In genomic region chr12:87302126-87302732, GRCh38 we compare ENCODE assay signal across 13 cellular contexts.
DNase-seq lines count a peak whose midpoint lies in the region; ATAC-seq and TF ChIP-seq lines count a peak whose summit lies in the region.
"Had no signal": no experiment of that assay in that cellular context is flagged by ENCODE, and none has a peak within 500 bp of the region (broad histone marks: within the 10 kb centered on the region; RNA-seq: fewer than 3 reads in every experiment).

No MANE protein-coding gene starts in this region.

- H3K27me3 ChIP-seq in GM23248 (replicated peaks; ENCODE audit: insufficient read depth) (no peaks in the 10 kb centered on the region), MM.1S (replicated peaks; ENCODE audit: insufficient read depth, low read length) (no peaks in the 10 kb centered on the region), ascending aorta (no peaks in the 10 kb centered on the region)
- H3K27me3 ChIP-seq: BLaER1 treated with 17β-estradiol and CSF1 and Interleukin-3, amounts not matched to agents 10 nM and 100 nM had no signal

- no peaks in the 10 kb centered on the region for H3K9me3 ChIP-seq in GM23248 (ENCODE audit: low read depth)
- H3K9me3 ChIP-seq in MM.1S (replicated peaks; ENCODE audit: insufficient read depth, low read length), result no peaks in the 10 kb centered on the region
- no peaks in the 10 kb centered on the region for H3K9me3 ChIP-seq in ascending aorta
- H3K9me3 ChIP-seq: BLaER1 treated with 17β-estradiol and CSF1 and Interleukin-3, amounts not matched to agents 10 nM and 100 nM; HAP-1 had no signal

- intact Hi-C loops in ascending aorta (cut with DNase I), result no loop called here

- H3K79me2 ChIP-seq in GM23248 (ENCODE audit: insufficient read depth) (no peaks in the 10 kb centered on the region), MM.1S (ENCODE audit: low read length) (no peaks in the 10 kb centered on the region)

- TF ChIP-seq CTCF in omental fat pad (IDR thresholded peaks at IDR 0.05), result no peak
- TF ChIP-seq CTCF in MM.1S (IDR thresholded peaks at IDR 0.05; ENCODE audit: low read length), result no peak
- TF ChIP-seq CTCF in ascending aorta (IDR thresholded peaks at IDR 0.05), result no peak

- H2AFZ ChIP-seq in GM23248 (no peak overlapping the region), MM.1S (ENCODE audit: low read length) (no peak overlapping the region)

- in situ Hi-C loops in GM23248 (cut with MboI), result no loop called here

- H3K4me2 ChIP-seq in GM23248 (ENCODE audit: unreplicated experiment) (peak overlapping the region; percentile 28), MM.1S (ENCODE audit: low read depth, low read length) (no peak overlapping the region)
- H3K4me2 ChIP-seq: BLaER1 treated with 17β-estradiol and CSF1 and Interleukin-3, amounts not matched to agents 10 nM and 100 nM had no signal

- H3F3A ChIP-seq in GM23248 (ENCODE audit: insufficient read depth), result no peaks in the 10 kb centered on the region
- H3F3A ChIP-seq in MM.1S (ENCODE audit: insufficient read depth, low read length), result no peaks in the 10 kb centered on the region

- H3K9me2 ChIP-seq in GM23248 (ENCODE audit: insufficient read depth) (no peaks in the 10 kb centered on the region), MM.1S (replicated peaks; ENCODE audit: insufficient read depth, low read length) (no peaks in the 10 kb centered on the region)

- H4K20me1 ChIP-seq in GM23248 (ENCODE audit: insufficient read depth) (no peaks in the 10 kb centered on the region), MM.1S (ENCODE audit: insufficient read depth, low read length) (no peaks in the 10 kb centered on the region)
- H4K20me1 ChIP-seq: BLaER1 treated with 17β-estradiol and CSF1 and Interleukin-3, amounts not matched to agents 10 nM and 100 nM had no signal

- peak; percentile 76 for ATAC-seq in SK-N-SH treated with all-trans-retinoic acid at 6 μM for 48 hours
- ATAC-seq in omental fat pad (ENCODE audit: low FRiP score), result peak; percentile 32

- H3K27ac ChIP-seq in GM23248 (no peak overlapping the region), MM.1S (ENCODE audit: low read length) (no peak overlapping the region), ascending aorta (no peak overlapping the region)
- H3K27ac ChIP-seq: BLaER1 treated with 17β-estradiol and CSF1 and Interleukin-3, amounts not matched to agents 10 nM and 100 nM had no signal

- H3K4me3 ChIP-seq in GM23248 (no peak overlapping the region), MM.1S (ENCODE audit: low read length) (no peak overlapping the region), ascending aorta (no peak overlapping the region)
- H3K4me3 ChIP-seq: BLaER1 treated with 17β-estradiol and CSF1 and Interleukin-3, amounts not matched to agents 10 nM and 100 nM; HAP-1 had no signal

- H3K4me1 ChIP-seq in GM23248 (ENCODE audit: insufficient read depth) (0 out of 2 replicates have a peak, but pooled peaks cover 10% of the 10 kb centered on the region), MM.1S (ENCODE audit: low read length) (no peaks in the 10 kb centered on the region), ascending aorta (peaks cover 0 to 3% of the 10 kb centered on the region in 2 donors)
- H3K4me1 ChIP-seq: HAP-1 had no signal

- 36 to 40% methylated on average over 5 of the region's 5 CpGs for WGBS in GM23248 (ENCODE audit: low coverage in 1 of 2, low lambda C conversion rate in 2 of 2, missing lambda C conversion rate in 2 of 2), 2 experiments

- H3K9ac ChIP-seq in GM23248, result no peak overlapping the region
- no peak overlapping the region for H3K9ac ChIP-seq in MM.1S (ENCODE audit: low read length)
- H3K9ac ChIP-seq: BLaER1 treated with 17β-estradiol and CSF1 and Interleukin-3, amounts not matched to agents 10 nM and 100 nM had no signal

- H3K36me3 ChIP-seq in GM23248 (ENCODE audit: low read depth) (no peaks in the 10 kb centered on the region), MM.1S (replicated peaks; ENCODE audit: insufficient read depth, low read length) (no peaks in the 10 kb centered on the region), ascending aorta (no peaks in the 10 kb centered on the region)
- H3K36me3 ChIP-seq: BLaER1 treated with 17β-estradiol and CSF1 and Interleukin-3, amounts not matched to agents 10 nM and 100 nM; HAP-1 had no signal

- DNase-seq in GM23248, result peak; percentile 23
- DNase-seq in dedifferentiated amniotic fluid mesenchymal stem cell (ENCODE audit: extremely low spot score), result peak; percentile 38
- DNase-seq in omental fat pad (ENCODE audit: low spot score), result no peak
- DNase-seq in MM.1S, result no peak
- DNase-seq in ascending aorta (ENCODE audit: low spot score in 2 of 2), result no peak
- no peak for DNase-seq in activated CD4-positive, alpha-beta T cell treated with anti-CD3 and anti-CD28 coated beads, Interleukin-2, amount 50 U/mL, for 4 hours
- DNase-seq: 8988T; CD4-positive, alpha-beta T cell; DMS79 treated with DMSO at 0.1 percent for 48 hours; EL had no signal

TF ChIP-seq in SK-N-SH treated with all-trans-retinoic acid at 6 μM for 48 hours, 23 proteins besides CTCF, POLR2A, EP300 and RAD21:
- TF ChIP-seq ISL1 (CRISPR knock-in tag; IDR thresholded peaks at IDR 0.05) (peak; percentile 92), ZNF8 (CRISPR knock-in tag; IDR thresholded peaks at IDR 0.05) (no peak), ARNTL (CRISPR knock-in tag; IDR thresholded peaks at IDR 0.05; ENCODE audit: borderline replicate concordance, low read depth) (no peak), ZFP3 (CRISPR knock-in tag; IDR thresholded peaks at IDR 0.05) (no peak)
TF ChIP-seq in SK-N-SH treated with all-trans-retinoic acid at 6 μM for 48 hours: peak in this region for 1.

Comparison
In these comparisons a context has a peak if more than half of its experiments do, and no peak if none do; other contexts are left out.
1. DNase-seq: peak in GM23248 (single experiment) and dedifferentiated amniotic fluid mesenchymal stem cell (single experiment); none in omental fat pad (single experiment), MM.1S (single experiment), ascending aorta (0 of 2) and activated CD4-positive, alpha-beta T cell treated with anti-CD3 and anti-CD28 coated beads, Interleukin-2, amount 50 U/mL, for 4 hours (0 of 2).